15 cellular contexts compared by ENCODE assay signal in the genomic region with DNA sequence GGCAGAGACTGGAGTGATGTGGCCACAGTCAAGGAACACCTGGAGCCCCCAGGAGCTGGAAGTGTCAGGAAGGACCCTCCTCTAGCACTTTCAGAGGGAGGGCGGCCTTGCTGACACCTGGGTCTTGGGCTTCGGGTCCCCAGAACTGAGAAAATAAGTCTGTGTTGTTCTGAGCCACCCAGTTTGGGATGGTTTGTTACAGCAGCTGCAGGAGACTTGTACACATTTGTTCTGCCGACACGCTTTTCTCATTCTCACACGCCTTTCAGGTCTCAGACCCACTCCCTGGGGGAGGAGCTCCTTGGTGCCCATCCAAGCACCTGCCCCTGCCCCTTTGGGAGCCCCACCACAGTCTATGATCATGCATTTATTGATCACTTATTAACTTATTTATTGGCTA. TPM values are rescaled to one million over a fixed set of nuclear protein-coding genes. Genes with fewer than 3 reads are reported as not detected.
A peak's percentile ranks its signal among the peaks of the same experiment; 100 is the strongest.
DNase-seq lines count a peak whose midpoint lies in the region; ATAC-seq and TF ChIP-seq lines count a peak whose summit lies in the region.
"Had no signal": no experiment of that assay in that cellular context is flagged by ENCODE, and none has a peak within 500 bp of the region (broad histone marks: within the 10 kb centered on the region; RNA-seq: fewer than 3 reads in every experiment).

No MANE protein-coding gene starts in this region.

- H3K36me3 ChIP-seq in heart right ventricle, result no peaks in the 10 kb centered on the region
- no peaks in the 10 kb centered on the region for H3K36me3 ChIP-seq in lower lobe of right lung

- H3K9me3 Mint-ChIP-seq in chondrocyte (ENCODE audit: low read depth), result peaks cover 7% of the 10 kb centered on the region

- no peaks in the 10 kb centered on the region for H3K9me3 ChIP-seq in heart right ventricle
- no peaks in the 10 kb centered on the region for H3K9me3 ChIP-seq in lower lobe of right lung

- in situ Hi-C loops in G401 (cut with HindIII; ENCODE audit: low sequenced_read_pairs), result loop anchor here (25.0 kb wide), 1 partner anchor 554 kb away; no protein-coding TSS in a partner anchor

- no peak overlapping the region for H3K27ac Mint-ChIP-seq in chondrocyte (ENCODE audit: unreplicated experiment)

- H3K27me3 ChIP-seq in heart right ventricle, result no peaks in the 10 kb centered on the region
- H3K27me3 ChIP-seq in lower lobe of right lung (ENCODE audit: low read depth), result no peaks in the 10 kb centered on the region

- no peak overlapping the region for H3K27ac ChIP-seq in heart right ventricle
- H3K27ac ChIP-seq in lower lobe of right lung, result no peak overlapping the region
- H3K27ac ChIP-seq: GM23248 had no signal

- H3K27me3 Mint-ChIP-seq in chondrocyte (ENCODE audit: low read depth), result peaks cover 9% of the 10 kb centered on the region

- intact Hi-C loops in left ventricle myocardium superior (cut with micrococcal nuclease), result loop anchor here (10.0 kb wide), 1 partner anchor 536 kb away; the partner anchor contains the start of gene CCND1
- intact Hi-C loops in heart right ventricle (cut with DNase I), result loop anchor here in 1 of 10 donors (10.0 kb wide), 1 partner anchor 336 kb away; no protein-coding TSS in a partner anchor
- intact Hi-C loops in lower lobe of right lung (cut with DNase I), result loop anchor here (10.0 kb wide), 1 partner anchor 546 kb away; no protein-coding TSS in a partner anchor

- no peaks in the 10 kb centered on the region for H3K4me1 Mint-ChIP-seq in chondrocyte (ENCODE audit: low read depth)

- peaks cover 10% of the 10 kb centered on the region for H3K36me3 Mint-ChIP-seq in chondrocyte (ENCODE audit: low read depth)

- ATAC-seq in left ventricle myocardium superior (no peak), heart right ventricle (no peak), lower lobe of right lung (no peak)
- ATAC-seq: GM12878 had no signal

- 96 to 98% methylated on average over 5 of the region's 5 CpGs for WGBS in heart right ventricle, 2 donors

- no peak overlapping the region for H3K4me3 Mint-ChIP-seq in chondrocyte (ENCODE audit: unreplicated experiment)
- H3K4me3 Mint-ChIP-seq: CD4-positive, alpha-beta memory T cell had no signal

- DNase-seq in left ventricle myocardium superior (peak; percentile 7), heart right ventricle (no peak), chondrocyte (ENCODE audit: low spot score) (peak; percentile 42), lower lobe of right lung (peak; percentile 17), kidney glomerular epithelial cell (lab: John Stamatoyannopoulos, UW) (no peak), G401 (ENCODE audit: low spot score) (no peak)
- DNase-seq: C1 segment of cervical spinal cord; Calu3; CD4-positive, alpha-beta memory T cell; COR-L47; DND-41; GDM1; GM23248; HCEC 1CT had no signal

- H3K4me3 ChIP-seq in heart right ventricle (no peak overlapping the region), lower lobe of right lung (no peak overlapping the region)
- H3K4me3 ChIP-seq: GM12878, GM23248 had no signal

- H3K4me1 ChIP-seq in heart right ventricle (peaks cover 0 to 18% (median 10%) of the 10 kb centered on the region in 9 donors), lower lobe of right lung (peaks cover 20% of the 10 kb centered on the region)

- TF ChIP-seq CTCF in heart right ventricle (IDR thresholded peaks at IDR 0.05), result no peak
- no peak for TF ChIP-seq CTCF in chondrocyte (IDR thresholded peaks at IDR 0.05)
- TF ChIP-seq CTCF in lower lobe of right lung (IDR thresholded peaks at IDR 0.05), result no peak

RNA-seq across cellular contexts. Expression of gene SMIM38, which starts 47.2 kb away (rescaled TPM):
- total RNA-seq in left ventricle myocardium superior (not detected), heart right ventricle (under 1 TPM in 9 of 10 donors, not detected in 1; 0.11 to 0.56 (median 0.18) TPM), chondrocyte (0.12 to 0.60 TPM (median 0.41 TPM) in 3 replicates), lower lobe of right lung (not detected)
- under 1 TPM; 0.07 to 0.22 TPM for polyA plus RNA-seq in heart right ventricle
- total RNA-seq in G401 (2014; rRNA removed; shearing (Covaris generic)), result not detected in 2 replicates
- total RNA-seq: GM23248 had no signal
- polyA plus RNA-seq: CD4-positive, alpha-beta memory T cell; GM23248 had no signal

RNA-seq across cellular contexts. Expression of gene TPCN2, which starts 59.8 kb away (rescaled TPM):
- total RNA-seq in left ventricle myocardium superior (7.9 TPM), heart right ventricle (10 to 100 TPM in 2 of 10 donors, 1 to 10 TPM in 8; 4.8 to 13.0 (median 7.8) TPM), chondrocyte (12.3 to 18.1 TPM (median 12.6 TPM) in 3 replicates), lower lobe of right lung (18.2 TPM)
- 10 to 100 TPM in 1 of 2 donors, 1 to 10 TPM in 1; 3.4 to 19.2 TPM for polyA plus RNA-seq in heart right ventricle
- 13.2 and 17.2 TPM in 2 replicates for total RNA-seq in G401 (2014; rRNA removed; shearing (Covaris generic))

Comparison
In these comparisons a context has a peak if more than half of its experiments do, and no peak if none do; other contexts are left out.
1. DNase-seq: peak in left ventricle myocardium superior (single experiment), chondrocyte (single experiment) and lower lobe of right lung (single experiment); none in heart right ventricle (0 of 2), kidney glomerular epithelial cell (single experiment) and G401 (single experiment).